ENCODE assay signal across 8 cellular contexts in the genomic region with DNA sequence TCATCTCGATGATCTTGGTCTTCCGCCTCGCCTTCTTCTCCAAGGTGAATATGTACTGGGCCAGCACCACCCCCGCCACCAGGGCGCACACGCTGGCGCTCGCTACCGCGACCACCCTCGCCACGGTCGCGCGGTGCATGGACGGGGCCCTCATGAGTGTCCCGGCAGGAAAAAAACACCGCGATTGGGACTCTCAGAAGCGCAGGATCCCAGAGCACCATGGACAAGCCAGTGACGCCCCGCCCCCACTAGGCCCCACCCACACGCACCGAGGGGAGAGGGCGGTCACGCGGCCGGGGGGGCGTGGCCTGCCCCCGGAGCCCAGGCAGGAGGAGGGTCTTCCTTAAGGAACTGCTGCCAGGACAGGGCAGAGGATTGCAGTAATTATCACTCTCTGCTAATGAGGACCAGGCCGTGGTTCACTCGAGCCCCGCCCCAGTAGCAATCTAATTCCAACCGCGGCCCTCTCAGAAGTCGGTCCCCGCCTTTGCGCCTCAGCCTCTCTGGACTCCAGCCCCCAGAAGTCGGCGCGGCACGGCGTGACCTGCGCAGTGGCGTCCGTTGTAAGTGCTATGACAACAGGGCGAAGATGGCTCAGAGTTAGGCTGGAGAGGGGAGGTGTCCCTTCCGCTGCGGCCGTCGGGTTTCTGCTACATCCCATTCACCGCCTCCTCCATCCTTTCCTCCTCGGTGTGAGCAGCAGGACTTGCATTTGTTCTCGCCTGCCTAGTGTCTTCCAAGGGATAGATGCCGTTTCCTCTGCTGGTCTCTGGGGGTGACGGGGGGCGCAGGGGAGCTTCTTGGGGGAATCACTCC. TPM values are rescaled to one million over a fixed set of nuclear protein-coding genes. Genes with fewer than 3 reads are reported as not detected.
DNase-seq lines count a peak whose midpoint lies in the region; ATAC-seq and TF ChIP-seq lines count a peak whose summit lies in the region.

Gene BBS9, plus strand, starts transcription at position 575 of the 816 bp plus-strand sequence. CDS start 16,689 bp downstream, outside the sequence.

- TF ChIP-seq CTCF in AG10803 (conservative IDR thresholded peaks at IDR 0.05; ENCODE audit: low read length) (peak; percentile 18; the same call in 1 of the 2 replicates), activated B cell treated with CpG ODN at 0.5 μM for 24 hours (IDR thresholded peaks at IDR 0.05) (no peak)

- intact Hi-C loops in activated B cell treated with CpG ODN at 0.5 μM for 24 hours (cut with micrococcal nuclease): loop anchor here (1.0 to 2.0 kb wide), 6 partner anchors 20 to 1908 kb away; partner anchors contain the start of genes AVL9, DPY19L1, LSM5 and NT5C3A

- H3K4me3 Mint-ChIP-seq in activated B cell treated with CpG ODN at 0.5 μM for 24 hours: peak within 1 kb of the TSS; percentile 94

- POLR2A ChIA-PET in activated B cell treated with CpG ODN at 0.5 μM for 24 hours (lab: Charles Lee): interaction anchor here (0.6 to 1.5 kb wide), 2 partner anchors 20 to 22 kb away, joined by 3 to 8 read pairs; partner anchors contain the start of gene RP9

- peak within 1 kb of the TSS; percentile 89 for H3K4me3 ChIP-seq in AG10803 (ENCODE audit: low read length)

- peak; percentile 100 for ATAC-seq in GM19023 (IDR thresholded peaks at IDR 0.05; ENCODE audit: unreplicated experiment)
- peak; percentile 100 for ATAC-seq in HG03196 (IDR thresholded peaks at IDR 0.05; ENCODE audit: unreplicated experiment)
- ATAC-seq in activated B cell treated with CpG ODN at 0.5 μM for 24 hours (ENCODE audit: low read depth): peak; percentile 92

- H3K27me3 Mint-ChIP-seq in activated B cell treated with CpG ODN at 0.5 μM for 24 hours: no peaks in the 10 kb centered on the region

- peak within 1 kb of the TSS; percentile 92 for H3K27ac Mint-ChIP-seq in activated B cell treated with CpG ODN at 0.5 μM for 24 hours

- H3K4me1 Mint-ChIP-seq in activated B cell treated with CpG ODN at 0.5 μM for 24 hours: peaks cover 18% of the 10 kb centered on the region

- H3K36me3 Mint-ChIP-seq in activated B cell treated with CpG ODN at 0.5 μM for 24 hours (ENCODE audit: low read depth): peaks cover 6% of the 10 kb centered on the region

- CTCF ChIA-PET in activated B cell treated with CpG ODN at 0.5 μM for 24 hours (lab: Charles Lee): interaction anchor here (2.2 kb wide), 1 partner anchor 20 kb away, joined by 12 read pairs; the partner anchor contains the start of gene RP9

- DNase-seq in AG10803 (ENCODE audit: low read depth) (peak; percentile 93), NCI-H226 (peak; percentile 96), activated B cell treated with CpG ODN at 0.5 μM for 24 hours (peak; percentile 90), inferior parietal cortex (ENCODE audit: extremely low spot score) (peak; percentile 97), smooth muscle cell of the brain vasculature (ENCODE audit: low read depth, low spot score) (peak; percentile 88)
- DNase-seq in central memory CD4-positive, alpha-beta T cell: peak; percentile 88

- H3K9me3 Mint-ChIP-seq in activated B cell treated with CpG ODN at 0.5 μM for 24 hours: no peaks in the 10 kb centered on the region

RNA-seq across cellular contexts. Expression of gene BBS9, which starts in this region (rescaled TPM):
- total RNA-seq in activated B cell treated with CpG ODN at 0.5 μM for 24 hours: 18.3 and 18.6 TPM in 2 replicates

Comparison
In these comparisons a context has a peak if more than half of its experiments do, and no peak if none do; other contexts are left out.
1. Peak in every context shown above with its lines: DNase-seq, ATAC-seq and H3K4me3 ChIP-seq.